8 cellular contexts compared by ENCODE assay signal in the genomic region with DNA sequence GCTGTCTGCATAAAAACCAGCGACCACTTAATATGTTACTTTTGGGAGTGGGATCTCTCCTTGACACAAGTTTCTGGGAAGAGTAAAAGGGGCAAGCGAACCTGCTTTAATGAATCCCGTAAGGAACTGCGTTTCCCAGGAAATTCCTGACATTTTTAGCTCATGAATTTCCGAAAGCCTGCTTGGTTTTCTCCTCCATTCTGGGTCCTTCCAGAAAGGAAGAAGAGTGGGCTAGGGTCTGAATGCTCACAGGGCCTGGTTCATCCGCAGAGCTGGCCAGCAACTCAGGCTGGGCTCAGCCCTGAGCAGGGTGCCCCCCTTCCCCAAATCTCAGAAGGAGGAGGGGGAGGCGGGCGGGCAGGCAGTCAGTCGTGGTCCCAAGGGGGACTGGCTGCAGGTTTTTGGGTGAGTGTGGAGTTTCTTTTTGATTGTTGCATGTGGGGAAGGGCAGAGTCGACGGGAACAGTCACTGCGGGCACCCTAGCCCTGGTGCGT. TPM values are rescaled to one million over a fixed set of nuclear protein-coding genes. Genes with fewer than 3 reads are reported as not detected.
A peak's percentile ranks its signal among the peaks of the same experiment; 100 is the strongest.
DNase-seq lines count a peak whose midpoint lies in the region; ATAC-seq and TF ChIP-seq lines count a peak whose summit lies in the region.

No MANE protein-coding gene starts in this region.

- H3K36me3 Mint-ChIP-seq in dendritic cell treated with granulocyte-macrophage colony-stimulating factor and Interleukin-4, amounts not matched to agents 40 ng/mL and 50 ng/mL, for 4 days (ENCODE audit: low read depth): peaks cover 28% of the 10 kb centered on the region
- H3K36me3 Mint-ChIP-seq in neural crest cell (ENCODE audit: low read depth): peaks cover 4% of the 10 kb centered on the region

- no peaks in the 10 kb centered on the region for H3K9me3 ChIP-seq in BLaER1 treated with 17β-estradiol and CSF1 and Interleukin-3, amounts not matched to agents 10 nM and 100 nM (replicated peaks in 1 of 11)
- no peaks in the 10 kb centered on the region for H3K9me3 ChIP-seq in KOPT-K1 (ENCODE audit: insufficient read depth, low read length, poor library complexity, severe bottlenecking)

- TF ChIP-seq POLR2A in erythroblast (IDR thresholded peaks at IDR 0.05; ENCODE audit: low read length): no peak

- no peak overlapping the region for H3K27ac ChIP-seq in BLaER1 treated with 17β-estradiol and CSF1 and Interleukin-3, amounts not matched to agents 10 nM and 100 nM
- H3K27ac ChIP-seq in KOPT-K1 (ENCODE audit: low read depth, low read length, poor library complexity, severe bottlenecking): peak overlapping the region; percentile 72

- no peaks in the 10 kb centered on the region for H3K9me3 Mint-ChIP-seq in dendritic cell treated with granulocyte-macrophage colony-stimulating factor and Interleukin-4, amounts not matched to agents 40 ng/mL and 50 ng/mL, for 4 days
- H3K9me3 Mint-ChIP-seq in neural crest cell: no peaks in the 10 kb centered on the region

- peak overlapping the region; percentile 88 for H3K4me3 Mint-ChIP-seq in dendritic cell treated with granulocyte-macrophage colony-stimulating factor and Interleukin-4, amounts not matched to agents 40 ng/mL and 50 ng/mL, for 4 days
- H3K4me3 Mint-ChIP-seq in neural crest cell: peak overlapping the region; percentile 81

- H3K27me3 Mint-ChIP-seq in dendritic cell treated with granulocyte-macrophage colony-stimulating factor and Interleukin-4, amounts not matched to agents 40 ng/mL and 50 ng/mL, for 4 days: peaks cover 51% of the 10 kb centered on the region
- peaks cover 84% of the 10 kb centered on the region for H3K27me3 Mint-ChIP-seq in neural crest cell (ENCODE audit: low read depth)

- no peaks in the 10 kb centered on the region for H3K36me3 ChIP-seq in BLaER1 treated with 17β-estradiol and CSF1 and Interleukin-3, amounts not matched to agents 10 nM and 100 nM
- H3K36me3 ChIP-seq in KOPT-K1 (ENCODE audit: insufficient read depth, low read length): no peaks in the 10 kb centered on the region

- peaks cover 56 to 79% (median 69%) of the 10 kb centered on the region in 11 experiments for H3K27me3 ChIP-seq in BLaER1 treated with 17β-estradiol and CSF1 and Interleukin-3, amounts not matched to agents 10 nM and 100 nM

- intact Hi-C loops in dendritic cell treated with granulocyte-macrophage colony-stimulating factor and Interleukin-4, amounts not matched to agents 40 ng/mL and 50 ng/mL, for 4 days (cut with micrococcal nuclease): no loop called here

- peaks cover 53 to 87% (median 71%) of the 10 kb centered on the region in 11 experiments for H4K20me1 ChIP-seq in BLaER1 treated with 17β-estradiol and CSF1 and Interleukin-3, amounts not matched to agents 10 nM and 100 nM

- peak overlapping the region in 5 of 11 experiments; percentile 85 to 89 (median 86); a peak in 9 of 22 replicates for H3K9ac ChIP-seq in BLaER1 treated with 17β-estradiol and CSF1 and Interleukin-3, amounts not matched to agents 10 nM and 100 nM

- DNase-seq in neural crest cell (ENCODE audit: low read depth, low spot score): no peak
- no peak for DNase-seq in erythroblast (lab: John Stamatoyannopoulos, UW)

- ATAC-seq in HG02884 (IDR thresholded peaks at IDR 0.05; ENCODE audit: unreplicated experiment): no peak
- no peak for ATAC-seq in GM18868 (IDR thresholded peaks at IDR 0.05; ENCODE audit: unreplicated experiment)
- no peak for ATAC-seq in HG03039 (IDR thresholded peaks at IDR 0.05; ENCODE audit: unreplicated experiment)

- H3K27ac Mint-ChIP-seq in dendritic cell treated with granulocyte-macrophage colony-stimulating factor and Interleukin-4, amounts not matched to agents 40 ng/mL and 50 ng/mL, for 4 days: peak overlapping the region; percentile 90
- H3K27ac Mint-ChIP-seq in neural crest cell (ENCODE audit: unreplicated experiment): no peak overlapping the region

- H3K4me3 ChIP-seq in BLaER1 treated with 17β-estradiol and CSF1 and Interleukin-3, amounts not matched to agents 10 nM and 100 nM: peak overlapping the region; percentile 75 to 89 (median 82); a peak in 17 of 20 replicates

- no peak for TF ChIP-seq CTCF in neural crest cell (conservative IDR thresholded peaks at IDR 0.05)

- H3K4me1 ChIP-seq in BLaER1 treated with 17β-estradiol and CSF1 and Interleukin-3, amounts not matched to agents 10 nM and 100 nM: peaks cover 30 to 61% (median 45%) of the 10 kb centered on the region in 10 experiments

- peaks cover 63% of the 10 kb centered on the region for H3K4me1 Mint-ChIP-seq in dendritic cell treated with granulocyte-macrophage colony-stimulating factor and Interleukin-4, amounts not matched to agents 40 ng/mL and 50 ng/mL, for 4 days (ENCODE audit: low read depth)
- peaks cover 40% of the 10 kb centered on the region for H3K4me1 Mint-ChIP-seq in neural crest cell

- peak overlapping the region; percentile 96 to 100 (median 100) for H3K4me2 ChIP-seq in BLaER1 treated with 17β-estradiol and CSF1 and Interleukin-3, amounts not matched to agents 10 nM and 100 nM

RNA-seq across cellular contexts. Expression of a gene that starts 1.2 kb away (rescaled TPM):
- total RNA-seq in neural crest cell: 5.5 and 5.7 TPM in 2 replicates

RNA-seq across cellular contexts. Expression of a gene that starts 13.0 kb away (rescaled TPM):
- total RNA-seq in neural crest cell: 1.1 and 1.4 TPM in 2 replicates
